1 cellular context compared by ENCODE assay signal in the genomic region with DNA sequence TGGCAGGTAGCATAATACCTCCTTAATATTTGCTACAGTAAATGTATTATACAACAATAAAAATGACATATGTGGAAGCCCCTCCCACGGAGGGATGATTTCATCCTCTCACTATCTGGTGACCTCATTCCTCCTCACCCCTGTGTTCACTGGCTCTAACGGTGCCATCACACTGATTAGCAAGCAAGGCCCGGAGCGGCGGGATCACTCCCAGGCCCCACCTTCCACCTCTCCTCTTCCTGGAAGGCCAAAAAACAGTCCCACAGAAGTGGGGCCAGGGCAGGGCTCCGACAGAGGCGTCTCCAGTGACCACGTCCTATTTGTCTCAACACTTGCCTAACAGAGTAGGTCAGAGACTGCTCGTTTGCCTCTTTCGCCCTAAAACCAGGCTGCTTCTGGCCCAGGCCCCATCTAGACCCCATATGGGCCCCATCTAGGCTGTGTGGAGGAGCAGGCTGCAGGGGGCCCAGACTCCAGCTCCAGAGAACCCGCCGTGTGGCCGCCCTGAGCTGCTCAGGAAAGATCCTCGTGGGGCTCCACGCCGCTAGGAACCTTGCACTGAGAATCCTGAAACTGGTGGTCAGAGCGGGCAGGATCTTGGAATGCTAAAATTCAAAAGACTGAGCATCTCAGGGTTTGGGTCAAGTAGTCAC.
TF ChIP-seq lines count a peak whose summit lies in the region.

No MANE protein-coding gene starts in this region.

TF ChIP-seq in HEK293, 187 proteins besides CTCF, POLR2A, EP300 and RAD21 (continued from another document and continues in another):
- TF ChIP-seq ZNF280D (tag by site-specific recombination; IDR thresholded peaks at IDR 0.05) = no peak
- no peak for TF ChIP-seq ZBTB1 (tag by site-specific recombination; IDR thresholded peaks at IDR 0.05)
- TF ChIP-seq ZBTB49 (tag by site-specific recombination; IDR thresholded peaks at IDR 0.05; ENCODE audit: low read depth) = no peak
- no peak for TF ChIP-seq ZNF701 (tag by site-specific recombination; IDR thresholded peaks at IDR 0.05)
- TF ChIP-seq, protein P1, sequence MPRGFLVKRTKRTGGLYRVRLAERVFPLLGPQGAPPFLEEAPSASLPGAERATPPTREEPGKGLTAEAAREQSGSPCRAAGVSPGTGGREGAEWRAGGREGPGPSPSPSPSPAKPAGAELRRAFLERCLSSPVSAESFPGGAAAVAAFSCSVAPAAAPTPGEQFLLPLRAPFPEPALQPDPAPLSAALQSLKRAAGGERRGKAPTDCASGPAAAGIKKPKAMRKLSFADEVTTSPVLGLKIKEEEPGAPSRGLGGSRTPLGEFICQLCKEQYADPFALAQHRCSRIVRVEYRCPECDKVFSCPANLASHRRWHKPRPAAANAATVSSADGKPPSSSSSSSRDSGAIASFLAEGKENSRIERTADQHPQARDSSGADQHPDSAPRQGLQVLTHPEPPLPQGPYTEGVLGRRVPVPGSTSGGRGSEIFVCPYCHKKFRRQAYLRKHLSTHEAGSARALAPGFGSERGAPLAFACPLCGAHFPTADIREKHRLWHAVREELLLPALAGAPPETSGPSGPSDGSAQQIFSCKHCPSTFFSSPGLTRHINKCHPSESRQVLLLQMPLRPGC (tag by site-specific recombination; IDR thresholded peaks at IDR 0.05) = no peak
- no peak for TF ChIP-seq ZNF140 (tag by site-specific recombination; IDR thresholded peaks at IDR 0.05)
- TF ChIP-seq ZNF830 (tag by site-specific recombination; IDR thresholded peaks at IDR 0.05; ENCODE audit: low read depth) = no peak
- TF ChIP-seq WT1 (tag by site-specific recombination; IDR thresholded peaks at IDR 0.05) = peak; percentile 23; the same call in 1 of the 2 replicates
- TF ChIP-seq, protein P2, sequence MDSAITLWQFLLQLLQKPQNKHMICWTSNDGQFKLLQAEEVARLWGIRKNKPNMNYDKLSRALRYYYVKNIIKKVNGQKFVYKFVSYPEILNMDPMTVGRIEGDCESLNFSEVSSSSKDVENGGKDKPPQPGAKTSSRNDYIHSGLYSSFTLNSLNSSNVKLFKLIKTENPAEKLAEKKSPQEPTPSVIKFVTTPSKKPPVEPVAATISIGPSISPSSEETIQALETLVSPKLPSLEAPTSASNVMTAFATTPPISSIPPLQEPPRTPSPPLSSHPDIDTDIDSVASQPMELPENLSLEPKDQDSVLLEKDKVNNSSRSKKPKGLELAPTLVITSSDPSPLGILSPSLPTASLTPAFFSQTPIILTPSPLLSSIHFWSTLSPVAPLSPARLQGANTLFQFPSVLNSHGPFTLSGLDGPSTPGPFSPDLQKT (IDR thresholded peaks at IDR 0.05; ENCODE audit: borderline replicate concordance, low read depth, low read length) = no peak
- TF ChIP-seq OVOL3 (tag by site-specific recombination; IDR thresholded peaks at IDR 0.05) = peak; percentile 69; the same call in 1 of the 2 replicates
- no peak for TF ChIP-seq ZNF558 (tag by site-specific recombination; IDR thresholded peaks at IDR 0.05)
- no peak for TF ChIP-seq ZNF138 (tag by site-specific recombination; IDR thresholded peaks at IDR 0.05; ENCODE audit: borderline replicate concordance)
- TF ChIP-seq ZSCAN30 (tag by site-specific recombination; IDR thresholded peaks at IDR 0.05) = no peak
- TF ChIP-seq ZNF16 (tag by site-specific recombination; IDR thresholded peaks at IDR 0.05; ENCODE audit: low read depth) = no peak
- peak; percentile 94 for TF ChIP-seq HIC1 (tag by site-specific recombination; IDR thresholded peaks at IDR 0.05)
- TF ChIP-seq, protein P3, sequence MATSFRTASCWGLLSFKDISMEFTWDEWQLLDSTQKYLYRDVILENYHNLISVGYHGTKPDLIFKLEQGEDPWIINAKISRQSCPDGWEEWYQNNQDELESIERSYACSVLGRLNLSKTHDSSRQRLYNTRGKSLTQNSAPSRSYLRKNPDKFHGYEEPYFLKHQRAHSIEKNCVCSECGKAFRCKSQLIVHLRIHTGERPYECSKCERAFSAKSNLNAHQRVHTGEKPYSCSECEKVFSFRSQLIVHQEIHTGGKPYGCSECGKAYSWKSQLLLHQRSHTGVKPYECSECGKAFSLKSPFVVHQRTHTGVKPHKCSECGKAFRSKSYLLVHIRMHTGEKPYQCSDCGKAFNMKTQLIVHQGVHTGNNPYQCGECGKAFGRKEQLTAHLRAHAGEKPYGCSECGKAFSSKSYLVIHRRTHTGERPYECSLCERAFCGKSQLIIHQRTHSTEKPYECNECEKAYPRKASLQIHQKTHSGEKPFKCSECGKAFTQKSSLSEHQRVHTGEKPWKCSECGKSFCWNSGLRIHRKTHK (tag by site-specific recombination; IDR thresholded peaks at IDR 0.05) = no peak
- TF ChIP-seq ZNF514 (tag by site-specific recombination; IDR thresholded peaks at IDR 0.05) = no peak
- no peak for TF ChIP-seq ZNF529 (tag by site-specific recombination; IDR thresholded peaks at IDR 0.05; ENCODE audit: insufficient replicate concordance)
- TF ChIP-seq, protein P4, sequence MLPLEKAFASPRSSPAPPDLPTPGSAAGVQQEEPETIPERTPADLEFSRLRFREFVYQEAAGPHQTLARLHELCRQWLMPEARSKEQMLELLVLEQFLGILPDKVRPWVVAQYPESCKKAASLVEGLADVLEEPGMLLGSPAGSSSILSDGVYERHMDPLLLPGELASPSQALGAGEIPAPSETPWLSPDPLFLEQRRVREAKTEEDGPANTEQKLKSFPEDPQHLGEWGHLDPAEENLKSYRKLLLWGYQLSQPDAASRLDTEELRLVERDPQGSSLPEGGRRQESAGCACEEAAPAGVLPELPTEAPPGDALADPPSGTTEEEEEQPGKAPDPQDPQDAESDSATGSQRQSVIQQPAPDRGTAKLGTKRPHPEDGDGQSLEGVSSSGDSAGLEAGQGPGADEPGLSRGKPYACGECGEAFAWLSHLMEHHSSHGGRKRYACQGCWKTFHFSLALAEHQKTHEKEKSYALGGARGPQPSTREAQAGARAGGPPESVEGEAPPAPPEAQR (tag by site-specific recombination; IDR thresholded peaks at IDR 0.05) = no peak
- no peak for TF ChIP-seq ZBTB48 (tag by site-specific recombination; IDR thresholded peaks at IDR 0.05)
- TF ChIP-seq ZNF433 (tag by site-specific recombination; IDR thresholded peaks at IDR 0.05; ENCODE audit: low read depth) = no peak
- no peak for TF ChIP-seq ZNF549 (tag by site-specific recombination; IDR thresholded peaks at IDR 0.05)
- no peak for TF ChIP-seq MZF1 (tag by site-specific recombination; IDR thresholded peaks at IDR 0.05; ENCODE audit: borderline replicate concordance)
- TF ChIP-seq, protein P5, sequence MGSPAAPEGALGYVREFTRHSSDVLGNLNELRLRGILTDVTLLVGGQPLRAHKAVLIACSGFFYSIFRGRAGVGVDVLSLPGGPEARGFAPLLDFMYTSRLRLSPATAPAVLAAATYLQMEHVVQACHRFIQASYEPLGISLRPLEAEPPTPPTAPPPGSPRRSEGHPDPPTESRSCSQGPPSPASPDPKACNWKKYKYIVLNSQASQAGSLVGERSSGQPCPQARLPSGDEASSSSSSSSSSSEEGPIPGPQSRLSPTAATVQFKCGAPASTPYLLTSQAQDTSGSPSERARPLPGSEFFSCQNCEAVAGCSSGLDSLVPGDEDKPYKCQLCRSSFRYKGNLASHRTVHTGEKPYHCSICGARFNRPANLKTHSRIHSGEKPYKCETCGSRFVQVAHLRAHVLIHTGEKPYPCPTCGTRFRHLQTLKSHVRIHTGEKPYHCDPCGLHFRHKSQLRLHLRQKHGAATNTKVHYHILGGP (tag by site-specific recombination; IDR thresholded peaks at IDR 0.05) = no peak
- TF ChIP-seq ZNF350 (tag by site-specific recombination; IDR thresholded peaks at IDR 0.05) = no peak
- TF ChIP-seq, protein P6, sequence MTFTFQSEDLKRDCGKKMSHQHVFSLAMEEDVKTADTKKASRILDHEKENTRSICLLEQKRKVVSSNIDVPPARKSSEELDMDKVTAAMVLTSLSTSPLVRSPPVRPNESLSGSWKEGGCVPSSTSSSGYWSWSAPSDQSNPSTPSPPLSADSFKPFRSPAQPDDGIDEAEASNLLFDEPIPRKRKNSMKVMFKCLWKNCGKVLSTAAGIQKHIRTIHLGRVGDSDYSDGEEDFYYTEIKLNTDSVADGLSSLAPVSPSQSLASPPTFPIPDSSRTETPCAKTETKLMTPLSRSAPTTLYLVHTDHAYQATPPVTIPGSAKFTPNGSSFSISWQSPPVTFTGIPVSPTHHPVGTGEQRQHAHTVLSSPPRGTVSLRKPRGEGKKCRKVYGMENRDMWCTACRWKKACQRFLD (tag by site-specific recombination; IDR thresholded peaks at IDR 0.05) = no peak
- TF ChIP-seq KLF10 (tag by site-specific recombination; IDR thresholded peaks at IDR 0.05) = 0 out of 2 replicates have a peak, but pooled peaks have one; percentile 43
- peak; percentile 29; the same call in 1 of the 2 replicates for TF ChIP-seq EGR2 (tag by site-specific recombination; IDR thresholded peaks at IDR 0.05; ENCODE audit: low read depth)
- TF ChIP-seq, protein P7, sequence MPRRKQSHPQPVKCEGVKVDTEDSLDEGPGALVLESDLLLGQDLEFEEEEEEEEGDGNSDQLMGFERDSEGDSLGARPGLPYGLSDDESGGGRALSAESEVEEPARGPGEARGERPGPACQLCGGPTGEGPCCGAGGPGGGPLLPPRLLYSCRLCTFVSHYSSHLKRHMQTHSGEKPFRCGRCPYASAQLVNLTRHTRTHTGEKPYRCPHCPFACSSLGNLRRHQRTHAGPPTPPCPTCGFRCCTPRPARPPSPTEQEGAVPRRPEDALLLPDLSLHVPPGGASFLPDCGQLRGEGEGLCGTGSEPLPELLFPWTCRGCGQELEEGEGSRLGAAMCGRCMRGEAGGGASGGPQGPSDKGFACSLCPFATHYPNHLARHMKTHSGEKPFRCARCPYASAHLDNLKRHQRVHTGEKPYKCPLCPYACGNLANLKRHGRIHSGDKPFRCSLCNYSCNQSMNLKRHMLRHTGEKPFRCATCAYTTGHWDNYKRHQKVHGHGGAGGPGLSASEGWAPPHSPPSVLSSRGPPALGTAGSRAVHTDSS (tag by site-specific recombination; IDR thresholded peaks at IDR 0.05) = no peak
- no peak for TF ChIP-seq ZNF654 (tag by site-specific recombination; IDR thresholded peaks at IDR 0.05; ENCODE audit: low read depth)
- TF ChIP-seq, protein P8, sequence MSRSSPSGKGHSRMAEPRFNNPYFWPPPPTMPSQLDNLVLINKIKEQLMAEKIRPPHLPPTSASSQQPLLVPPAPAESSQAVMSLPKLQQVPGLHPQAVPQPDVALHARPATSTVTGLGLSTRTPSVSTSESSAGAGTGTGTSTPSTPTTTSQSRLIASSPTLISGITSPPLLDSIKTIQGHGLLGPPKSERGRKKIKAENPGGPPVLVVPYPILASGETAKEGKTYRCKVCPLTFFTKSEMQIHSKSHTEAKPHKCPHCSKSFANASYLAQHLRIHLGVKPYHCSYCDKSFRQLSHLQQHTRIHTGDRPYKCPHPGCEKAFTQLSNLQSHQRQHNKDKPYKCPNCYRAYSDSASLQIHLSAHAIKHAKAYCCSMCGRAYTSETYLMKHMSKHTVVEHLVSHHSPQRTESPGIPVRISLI (tag by site-specific recombination; IDR thresholded peaks at IDR 0.05) = no peak
